9 cellular contexts compared by ENCODE assay signal in genomic region chr15:73956276-73957086, GRCh38. TPM values are rescaled to one million over a fixed set of nuclear protein-coding genes. Genes with fewer than 3 reads are reported as not detected.
DNase-seq lines count a peak whose midpoint lies in the region; ATAC-seq and TF ChIP-seq lines count a peak whose summit lies in the region.
"Had no signal": no experiment of that assay in that cellular context is flagged by ENCODE, and none has a peak within 500 bp of the region (broad histone marks: within the 10 kb centered on the region; RNA-seq: fewer than 3 reads in every experiment).

No MANE protein-coding gene starts in this region.

- no peaks in the 10 kb centered on the region for H3K9me3 Mint-ChIP-seq in stimulated activated naive B cell treated with anti-CD40 and anti-IgM and Interleukin-4, amounts not matched to agents 10 μg/mL and 1 μg/mL and 100 μg/mL, for 72 hours

- WGBS in psoas muscle, 3 donors = 52 to 65% (median 59%) methylated on average over 17 of the region's 17 CpGs

- H3K27ac Mint-ChIP-seq in stimulated activated naive B cell treated with anti-CD40 and anti-IgM and Interleukin-4, amounts not matched to agents 10 μg/mL and 1 μg/mL and 100 μg/mL, for 72 hours = no peak overlapping the region

- POLR2A ChIA-PET in A673 (lab: Charles Lee; ENCODE audit: low non-redundant PET) = no interaction called here

- no peak overlapping the region for H3K4me3 Mint-ChIP-seq in stimulated activated naive B cell treated with anti-CD40 and anti-IgM and Interleukin-4, amounts not matched to agents 10 μg/mL and 1 μg/mL and 100 μg/mL, for 72 hours

- TF ChIP-seq CTCF in fibroblast of mammary gland (conservative IDR thresholded peaks at IDR 0.05; ENCODE audit: control insufficient read depth, insufficient read depth, low read depth, low read length) (no peak), psoas muscle (IDR thresholded peaks at IDR 0.05) (no peak), A673 (conservative IDR thresholded peaks at IDR 0.05; ENCODE audit: low read depth, low read length) (no peak)

- BruUV-seq in A673 (replicated peaks; lab: Mats Ljungman, UMichigan) = no TSS peak

- intact Hi-C loops in psoas muscle (cut with DNase I) (no loop called here), A673 (cut with micrococcal nuclease; ENCODE audit: unreplicated experiment) (no loop called here)

- H3K27ac ChIP-seq in psoas muscle (no peak overlapping the region), A673 (ENCODE audit: low read depth, low read length, poor library complexity, severe bottlenecking) (no peak overlapping the region)

- H3K4me1 Mint-ChIP-seq in stimulated activated naive B cell treated with anti-CD40 and anti-IgM and Interleukin-4, amounts not matched to agents 10 μg/mL and 1 μg/mL and 100 μg/mL, for 72 hours = peaks cover 9 to 10% of the 10 kb centered on the region in 2 donors

- CTCF ChIA-PET in A673 (lab: Charles Lee) = no interaction called here

- H3K9me3 ChIP-seq in psoas muscle = no peaks in the 10 kb centered on the region
- no peaks in the 10 kb centered on the region for H3K9me3 ChIP-seq in A673 (ENCODE audit: low read depth, low read length, poor library complexity, severe bottlenecking)

- no peaks in the 10 kb centered on the region for H3K36me3 Mint-ChIP-seq in stimulated activated naive B cell treated with anti-CD40 and anti-IgM and Interleukin-4, amounts not matched to agents 10 μg/mL and 1 μg/mL and 100 μg/mL, for 72 hours

- H3K4me1 ChIP-seq in psoas muscle = peaks cover 7% of the 10 kb centered on the region
- peaks cover 8% of the 10 kb centered on the region for H3K4me1 ChIP-seq in A673 (ENCODE audit: insufficient read depth, low read length, poor library complexity, severe bottlenecking)

- H3K36me3 ChIP-seq in psoas muscle (ENCODE audit: insufficient read depth in 1 of 2, low read depth in 1 of 2) (peaks cover 0 to 4% of the 10 kb centered on the region in 2 donors), A673 (ENCODE audit: insufficient read depth, low read length, poor library complexity, severe bottlenecking) (peaks cover 8% of the 10 kb centered on the region)

- H3K27me3 ChIP-seq in psoas muscle (ENCODE audit: insufficient read depth in 3 of 3, low read length in 2 of 3) (peaks cover 0 to 6% (median 0%) of the 10 kb centered on the region in 3 donors), A673 (replicated peaks; ENCODE audit: insufficient read depth, low read depth, low read length, poor library complexity) (no peaks in the 10 kb centered on the region)

- ATAC-seq in psoas muscle = peak; percentile 25 to 57 (median 44)
- no peak for ATAC-seq in stimulated activated naive B cell treated with anti-CD40 and anti-IgM and Interleukin-4, amounts not matched to agents 10 μg/mL and 1 μg/mL and 100 μg/mL, for 72 hours (replicated peaks)

- H3K27me3 Mint-ChIP-seq in stimulated activated naive B cell treated with anti-CD40 and anti-IgM and Interleukin-4, amounts not matched to agents 10 μg/mL and 1 μg/mL and 100 μg/mL, for 72 hours = peaks cover 24 to 42% of the 10 kb centered on the region in 2 donors

- no peak overlapping the region for H3K4me3 ChIP-seq in fibroblast of mammary gland (ENCODE audit: control insufficient read depth, low read depth, low read length)
- H3K4me3 ChIP-seq in psoas muscle = no peak overlapping the region
- no peak overlapping the region for H3K4me3 ChIP-seq in A673 (ENCODE audit: low read depth, low read length, poor library complexity, severe bottlenecking)

- DNase-seq in GM03348 (ENCODE audit: low spot score) (peak; percentile 95), RKO (ENCODE audit: low spot score) (peak; percentile 60), fibroblast of mammary gland (ENCODE audit: low read depth) (peak; percentile 92), psoas muscle (peak in 1 of 2 donors; percentile 60), A673 (ENCODE audit: low spot score) (no peak), ecto neural progenitor cell (ENCODE audit: low spot score) (no peak)
- no peak for DNase-seq in activated CD4-positive, alpha-beta T cell treated with anti-CD3 and anti-CD28 coated beads for 48 hours
- DNase-seq in stimulated activated naive B cell treated with anti-CD40 and anti-IgM and Interleukin-4, amounts not matched to agents 10 μg/mL and 1 μg/mL and 100 μg/mL, for 72 hours = no peak
- DNase-seq: NCI-H524 treated with DMSO at 0.1 percent for 48 hours had no signal

RNA-seq across cellular contexts. Expression of gene LOXL1, which starts 30.2 kb away (rescaled TPM):
- 1 to 10 TPM; 5.1 to 8.7 (median 6.3) TPM for total RNA-seq in psoas muscle
- polyA plus RNA-seq in psoas muscle = 1 to 10 TPM; 1.6 to 5.1 (median 4.3) TPM
- 117 and 128 TPM in 2 replicates for total RNA-seq in A673 (2021)

RNA-seq across cellular contexts. Expression of gene STOML1, which starts 35.6 kb away (rescaled TPM):
- total RNA-seq in psoas muscle (10 to 100 TPM; 18.3 to 26.2 (median 22.7) TPM), A673 (2021) (7.3 and 10.3 TPM in 2 replicates)
- 10 to 100 TPM; 22.0 to 34.4 (median 33.0) TPM for polyA plus RNA-seq in psoas muscle

RNA-seq across cellular contexts. Expression of gene PML, which starts 38.0 kb away (rescaled TPM):
- total RNA-seq in psoas muscle = 10 to 100 TPM; 15.0 to 22.6 (median 15.6) TPM
- polyA plus RNA-seq in psoas muscle = 10 to 100 TPM in 1 of 3 donors, 1 to 10 TPM in 2; 6.7 to 10.2 (median 7.5) TPM
- total RNA-seq in A673 (2021) = 39.7 and 40.0 TPM in 2 replicates

Comparison
In these comparisons a context has a peak if more than half of its experiments do, and no peak if none do; other contexts are left out.
1. DNase-seq: peak in GM03348 (single experiment), RKO (single experiment) and fibroblast of mammary gland (single experiment); none in A673 (single experiment), activated CD4-positive, alpha-beta T cell treated with anti-CD3 and anti-CD28 coated beads for 48 hours (single experiment), ecto neural progenitor cell (single experiment) and stimulated activated naive B cell treated with anti-CD40 and anti-IgM and Interleukin-4, amounts not matched to agents 10 μg/mL and 1 μg/mL and 100 μg/mL, for 72 hours (single experiment).
2. ATAC-seq: peak in psoas muscle (4 of 4); none in stimulated activated naive B cell treated with anti-CD40 and anti-IgM and Interleukin-4, amounts not matched to agents 10 μg/mL and 1 μg/mL and 100 μg/mL, for 72 hours (0 of 2).
3. RNA of gene LOXL1, which starts 30.2 kb away (total RNA-seq): 117 to 128 TPM in A673; 5.1 to 8.7 TPM in psoas muscle; every median in the first group is over 10 times any median in the second.